9 cellular contexts compared by ENCODE assay signal in genomic region chr17:37824534-37825485, GRCh38.
DNase-seq lines count a peak whose midpoint lies in the region; ATAC-seq and TF ChIP-seq lines count a peak whose summit lies in the region.
"Had no signal": no experiment of that assay in that cellular context is flagged by ENCODE, and none has a peak within 500 bp of the region (broad histone marks: within the 10 kb centered on the region; RNA-seq: fewer than 3 reads in every experiment).

No MANE protein-coding gene starts in this region.

- no peaks in the 10 kb centered on the region for H3K27me3 ChIP-seq in iPS DF 6.9 (ENCODE audit: control insufficient read depth, insufficient read depth, low read length)
- H3K27me3 ChIP-seq: neutrophil had no signal

- H3K36me3 Mint-ChIP-seq in activated CD4-positive, alpha-beta memory T cell treated with anti-CD3 and anti-CD28 coated beads for 36 hours, result no peaks in the 10 kb centered on the region
- H3K36me3 Mint-ChIP-seq in activated naive CD8-positive, alpha-beta T cell treated with anti-CD3 and anti-CD28 coated beads, Interleukin-2, amount 50 U/mL, for 24 hours (ENCODE audit: low read depth), result no peaks in the 10 kb centered on the region

- H3K27ac ChIP-seq in iPS DF 6.9 (ENCODE audit: low read length), result no peak overlapping the region
- H3K27ac ChIP-seq: neutrophil had no signal

- H3K27me3 Mint-ChIP-seq in activated CD4-positive, alpha-beta memory T cell treated with anti-CD3 and anti-CD28 coated beads for 36 hours, result peaks cover 4% of the 10 kb centered on the region
- no peaks in the 10 kb centered on the region for H3K27me3 Mint-ChIP-seq in activated naive CD8-positive, alpha-beta T cell treated with anti-CD3 and anti-CD28 coated beads, Interleukin-2, amount 50 U/mL, for 24 hours

- H3K9me3 ChIP-seq in iPS DF 6.9 (ENCODE audit: control insufficient read depth, insufficient read depth, low read length), result no peaks in the 10 kb centered on the region
- H3K9me3 ChIP-seq: neutrophil had no signal

- CTCF ChIA-PET in activated CD4-positive, alpha-beta memory T cell treated with anti-CD3 and anti-CD28 coated beads for 36 hours (lab: Charles Lee), result no interaction called here

- H3K27ac Mint-ChIP-seq in activated CD4-positive, alpha-beta memory T cell treated with anti-CD3 and anti-CD28 coated beads for 36 hours, result no peak overlapping the region
- H3K27ac Mint-ChIP-seq in activated naive CD8-positive, alpha-beta T cell treated with anti-CD3 and anti-CD28 coated beads, Interleukin-2, amount 50 U/mL, for 24 hours, result no peak overlapping the region

- peaks cover 10% of the 10 kb centered on the region for H3K4me1 Mint-ChIP-seq in activated CD4-positive, alpha-beta memory T cell treated with anti-CD3 and anti-CD28 coated beads for 36 hours (ENCODE audit: low read depth)
- peaks cover 33% of the 10 kb centered on the region for H3K4me1 Mint-ChIP-seq in activated naive CD8-positive, alpha-beta T cell treated with anti-CD3 and anti-CD28 coated beads, Interleukin-2, amount 50 U/mL, for 24 hours

- H3K9me3 Mint-ChIP-seq in activated CD4-positive, alpha-beta memory T cell treated with anti-CD3 and anti-CD28 coated beads for 36 hours, result no peaks in the 10 kb centered on the region
- H3K9me3 Mint-ChIP-seq in activated naive CD8-positive, alpha-beta T cell treated with anti-CD3 and anti-CD28 coated beads, Interleukin-2, amount 50 U/mL, for 24 hours, result no peaks in the 10 kb centered on the region

- no peak for TF ChIP-seq CTCF in HFF-Myc (IDR thresholded peaks at IDR 0.05; ENCODE audit: low read depth, low read length, missing control alignments)

- no CpG with 5 or more reads among the region's 13 CpGs for WGBS in iPS DF 6.9 (ENCODE audit: insufficient coverage, insufficient read length)

- no peaks in the 10 kb centered on the region for H3K36me3 ChIP-seq in iPS DF 6.9 (ENCODE audit: control insufficient read depth, insufficient read depth, low read length)
- H3K36me3 ChIP-seq: neutrophil had no signal

- H3K4me3 Mint-ChIP-seq in activated CD4-positive, alpha-beta memory T cell treated with anti-CD3 and anti-CD28 coated beads for 36 hours, result no peak overlapping the region
- no peak overlapping the region for H3K4me3 Mint-ChIP-seq in activated naive CD8-positive, alpha-beta T cell treated with anti-CD3 and anti-CD28 coated beads, Interleukin-2, amount 50 U/mL, for 24 hours

- ATAC-seq in SK-N-SH treated with all-trans-retinoic acid at 6 μM for 48 hours, result peak; percentile 95
- ATAC-seq in activated naive CD8-positive, alpha-beta T cell treated with anti-CD3 and anti-CD28 coated beads, Interleukin-2, amount 50 U/mL, for 24 hours, result no peak

- DNase-seq in AG08396 (ENCODE audit: low spot score), result peak; percentile 86
- peak; percentile 83 for DNase-seq in HFF-Myc (ENCODE audit: extremely low read depth, low read depth)
- DNase-seq in iPS DF 6.9 (ENCODE audit: low read depth, low spot score), result peak; percentile 29
- DNase-seq in activated CD4-positive, alpha-beta memory T cell treated with anti-CD3 and anti-CD28 coated beads for 36 hours, result no peak
- DNase-seq in activated T-cell treated with anti-CD3 and anti-CD28 coated beads, Interleukin-2, amount 50 U/mL, for 48 hours, result no peak
- DNase-seq in activated naive CD8-positive, alpha-beta T cell treated with anti-CD3 and anti-CD28 coated beads, Interleukin-2, amount 50 U/mL, for 24 hours, result no peak
- no peak for DNase-seq in globus pallidus (ENCODE audit: low spot score)

- H3K4me3 ChIP-seq in HFF-Myc (replicated peaks; ENCODE audit: low read depth, low read length) (no peak overlapping the region), iPS DF 6.9 (ENCODE audit: low read length) (no peak overlapping the region)

- intact Hi-C loops in activated CD4-positive, alpha-beta memory T cell treated with anti-CD3 and anti-CD28 coated beads for 36 hours (cut with micrococcal nuclease), result no loop called here

- H3K4me1 ChIP-seq in iPS DF 6.9 (ENCODE audit: control insufficient read depth, insufficient read depth, low read length), result peaks cover 3% of the 10 kb centered on the region; the same call in 1 of the 2 replicates

- POLR2A ChIA-PET in activated CD4-positive, alpha-beta memory T cell treated with anti-CD3 and anti-CD28 coated beads for 36 hours (lab: Charles Lee), result no interaction called here

TF ChIP-seq in SK-N-SH treated with all-trans-retinoic acid at 6 μM for 48 hours, 23 proteins besides CTCF, POLR2A, EP300 and RAD21:
- TF ChIP-seq ZNF70 (CRISPR knock-in tag; IDR thresholded peaks at IDR 0.05), result peak; percentile 65; the same call in 1 of the 2 replicates
- no peak for TF ChIP-seq ZFP3 (CRISPR knock-in tag; IDR thresholded peaks at IDR 0.05)
- no peak for TF ChIP-seq TOX (CRISPR knock-in tag; IDR thresholded peaks at IDR 0.05; ENCODE audit: borderline replicate concordance)

Comparison
In these comparisons a context has a peak if more than half of its experiments do, and no peak if none do; other contexts are left out.
1. DNase-seq: peak in AG08396 (single experiment), HFF-Myc (single experiment) and iPS DF 6.9 (single experiment); none in activated CD4-positive, alpha-beta memory T cell treated with anti-CD3 and anti-CD28 coated beads for 36 hours (single experiment), activated T-cell treated with anti-CD3 and anti-CD28 coated beads, Interleukin-2, amount 50 U/mL, for 48 hours (0 of 2), activated naive CD8-positive, alpha-beta T cell treated with anti-CD3 and anti-CD28 coated beads, Interleukin-2, amount 50 U/mL, for 24 hours (single experiment) and globus pallidus (single experiment).